In genomic region chr7:98622926-98623325, GRCh38 we compare ENCODE assay signal across 27 cellular contexts. TPM values are rescaled to one million over a fixed set of nuclear protein-coding genes. Genes with fewer than 3 reads are reported as not detected.
DNase-seq lines count a peak whose midpoint lies in the region; TF ChIP-seq lines count a peak whose summit lies in the region.
"Had no signal": no experiment of that assay in that cellular context is flagged by ENCODE, and none has a peak within 500 bp of the region (broad histone marks: within the 10 kb centered on the region; RNA-seq: fewer than 3 reads in every experiment).

No MANE protein-coding gene starts in this region.

- H3K4me3 Mint-ChIP-seq in endodermal cell (no peak overlapping the region), MCF 10A (ENCODE audit: unreplicated experiment) (no peak overlapping the region)
- H3K4me3 Mint-ChIP-seq: CD14-positive monocyte; CD4-positive, alpha-beta memory T cell; CD4-positive, CD25-positive, alpha-beta regulatory T cell; CD8-positive, alpha-beta memory T cell had no signal

- H3K27ac Mint-ChIP-seq in endodermal cell (no peak overlapping the region), MCF 10A (ENCODE audit: low read depth, unreplicated experiment) (no peak overlapping the region)
- H3K27ac Mint-ChIP-seq: CD14-positive monocyte; CD4-positive, alpha-beta memory T cell; CD8-positive, alpha-beta memory T cell had no signal

- H3K4me2 ChIP-seq in Loucy (ENCODE audit: low read depth, low read length, poor library complexity, severe bottlenecking), result peak overlapping the region; percentile 95
- H3K4me2 ChIP-seq in osteoblast (ENCODE audit: insufficient read depth, low read length), result no peak overlapping the region
- H3K4me2 ChIP-seq in GM23248 (ENCODE audit: unreplicated experiment), result no peak overlapping the region
- H3K4me2 ChIP-seq: A549 had no signal

- H3K27me3 Mint-ChIP-seq in endodermal cell (ENCODE audit: insufficient read depth), result peaks cover 42% of the 10 kb centered on the region
- peaks cover 66% of the 10 kb centered on the region for H3K27me3 Mint-ChIP-seq in MCF 10A (ENCODE audit: insufficient read depth, unreplicated experiment)

- TF ChIP-seq CTCF in HEK293 (tag by site-specific recombination; IDR thresholded peaks at IDR 0.05), result no peak
- TF ChIP-seq CTCF in Loucy (conservative IDR thresholded peaks at IDR 0.05; ENCODE audit: low read length), result no peak
- TF ChIP-seq CTCF in endodermal cell (conservative IDR thresholded peaks at IDR 0.05), result no peak
- TF ChIP-seq CTCF in osteoblast (IDR thresholded peaks at IDR 0.05; ENCODE audit: extremely low read depth, low read depth, low read length), result no peak
- TF ChIP-seq CTCF in MCF 10A (IDR thresholded peaks at IDR 0.05; ENCODE audit: unreplicated experiment), result no peak

- H3K9me2 ChIP-seq in Loucy (replicated peaks; ENCODE audit: low read depth, low read length) (no peaks in the 10 kb centered on the region), GM23248 (ENCODE audit: insufficient read depth) (no peaks in the 10 kb centered on the region)

- H3K9me3 Mint-ChIP-seq in endodermal cell (no peaks in the 10 kb centered on the region), MCF 10A (ENCODE audit: unreplicated experiment) (no peaks in the 10 kb centered on the region)
- H3K9me3 Mint-ChIP-seq: CD4-positive, CD25-positive, alpha-beta regulatory T cell had no signal

- H3K4me1 ChIP-seq in HEK293 (ENCODE audit: control insufficient read depth, insufficient read depth, low read length), result peaks cover 4% of the 10 kb centered on the region; the same call in 1 of the 2 replicates
- peaks cover 80% of the 10 kb centered on the region for H3K4me1 ChIP-seq in Loucy (ENCODE audit: insufficient read depth, low read length, poor library complexity, severe bottlenecking)
- H3K4me1 ChIP-seq in endodermal cell (ENCODE audit: control insufficient read depth, insufficient read depth, low read length), result no peaks in the 10 kb centered on the region
- peaks cover 14% of the 10 kb centered on the region for H3K4me1 ChIP-seq in osteoblast (ENCODE audit: insufficient read depth, low read length)
- no peaks in the 10 kb centered on the region for H3K4me1 ChIP-seq in GM23248 (ENCODE audit: insufficient read depth)
- H3K4me1 ChIP-seq: BE2C had no signal

- no peaks in the 10 kb centered on the region for H3K36me3 ChIP-seq in HEK293 (ENCODE audit: control insufficient read depth in 2 of 2, insufficient read depth in 1 of 2, low read length in 2 of 2)
- no peaks in the 10 kb centered on the region for H3K36me3 ChIP-seq in Loucy (ENCODE audit: insufficient read depth, low read length)
- H3K36me3 ChIP-seq in endodermal cell (ENCODE audit: control insufficient read depth, insufficient read depth, low read length), result no peaks in the 10 kb centered on the region
- no peaks in the 10 kb centered on the region for H3K36me3 ChIP-seq in osteoblast (ENCODE audit: insufficient read depth, low read length)
- H3K36me3 ChIP-seq in GM23248 (ENCODE audit: low read depth), result no peaks in the 10 kb centered on the region
- H3K36me3 ChIP-seq: BE2C, BLaER1 had no signal

- H2AFZ ChIP-seq in Loucy (ENCODE audit: low read length), result no peak overlapping the region
- H2AFZ ChIP-seq in osteoblast (ENCODE audit: low read length), result no peak overlapping the region
- H2AFZ ChIP-seq in GM23248, result no peak overlapping the region

- no peaks in the 10 kb centered on the region for H3K36me3 Mint-ChIP-seq in endodermal cell (ENCODE audit: low read depth)
- H3K36me3 Mint-ChIP-seq in MCF 10A (ENCODE audit: insufficient read depth, unreplicated experiment), result no peaks in the 10 kb centered on the region
- H3K36me3 Mint-ChIP-seq: CD14-positive monocyte; CD4-positive, alpha-beta memory T cell; CD4-positive, CD25-positive, alpha-beta regulatory T cell; CD8-positive, alpha-beta memory T cell had no signal

- H3K27me3 ChIP-seq in Loucy (ENCODE audit: insufficient read depth, low read length, poor library complexity, severe bottlenecking), result no peaks in the 10 kb centered on the region
- peaks cover 36% of the 10 kb centered on the region for H3K27me3 ChIP-seq in endodermal cell (ENCODE audit: control insufficient read depth, insufficient read depth, low read length, poor library complexity, severe bottlenecking)
- peaks cover 9% of the 10 kb centered on the region for H3K27me3 ChIP-seq in osteoblast (ENCODE audit: insufficient read depth, low read length)
- H3K27me3 ChIP-seq in GM23248 (replicated peaks; ENCODE audit: insufficient read depth), result peaks cover 16% of the 10 kb centered on the region
- H3K27me3 ChIP-seq: BLaER1 had no signal

- H3K9ac ChIP-seq in Loucy (ENCODE audit: low read depth, low read length, poor library complexity, severe bottlenecking) (peak overlapping the region; percentile 84), endodermal cell (ENCODE audit: extremely low read depth, low read length, poor library complexity, severe bottlenecking) (no peak overlapping the region), GM23248 (no peak overlapping the region)
- H3K9ac ChIP-seq: BLaER1 had no signal

- H3K4me1 Mint-ChIP-seq in endodermal cell, result no peaks in the 10 kb centered on the region
- no peaks in the 10 kb centered on the region for H3K4me1 Mint-ChIP-seq in MCF 10A (ENCODE audit: insufficient read depth, unreplicated experiment)
- H3K4me1 Mint-ChIP-seq: CD4-positive, CD25-positive, alpha-beta regulatory T cell had no signal

- DNase-seq in endodermal cell (peak; percentile 27), osteoblast (ENCODE audit: insufficient read length, low spot score, missing footprints) (peak; percentile 60), GM23248 (no peak), AML-193 (lab: John Stamatoyannopoulos, UW) (no peak), NCI-H2227 treated with DMSO at 0.1 percent for 48 hours (lab: John Stamatoyannopoulos, UW) (no peak), MCF 10A (ENCODE audit: unreplicated experiment) (no peak)
- DNase-seq: BE2C; C1 segment of cervical spinal cord; CD4-positive, alpha-beta memory T cell; CD4-positive, CD25-positive, alpha-beta regulatory T cell; CD8-positive, alpha-beta memory T cell; COR-L47; DMS 273 treated with DMSO at 0.1 percent for 48 hours; DMS153; DMS53; DMS79; DND-41; EL; GDM1 had no signal

- in situ Hi-C loops in GM23248 (cut with MboI), result no loop called here

- WGBS in endodermal cell (ENCODE audit: insufficient coverage in 1 of 2, insufficient read length in 1 of 2), 2 experiments, result 87 to 93% methylated on average over 7 to 9 of the region's 9 CpGs
- 42% methylated on average over 9 of the region's 9 CpGs for WGBS in GM23248 (ENCODE audit: low coverage in 1 of 2, low lambda C conversion rate in 2 of 2, missing lambda C conversion rate in 2 of 2), 2 experiments

- intact Hi-C loops in MCF 10A (cut with micrococcal nuclease), result no loop called here

- H4K20me1 ChIP-seq in Loucy (ENCODE audit: insufficient read depth, low read length, poor library complexity, severe bottlenecking) (no peaks in the 10 kb centered on the region), osteoblast (ENCODE audit: insufficient read depth, low read length) (peaks cover 7% of the 10 kb centered on the region), GM23248 (ENCODE audit: insufficient read depth) (no peaks in the 10 kb centered on the region)
- H4K20me1 ChIP-seq: BLaER1 had no signal

- no TSS peak for BruUV-seq in MCF 10A (replicated peaks; lab: Mats Ljungman, UMichigan)

- peaks cover 25% of the 10 kb centered on the region; the same call in 1 of the 2 replicates for H3K79me2 ChIP-seq in Loucy (ENCODE audit: insufficient read depth, low read length)
- no peaks in the 10 kb centered on the region for H3K79me2 ChIP-seq in osteoblast (ENCODE audit: insufficient read depth, low read length)
- H3K79me2 ChIP-seq in GM23248 (ENCODE audit: insufficient read depth), result no peaks in the 10 kb centered on the region

- H3K4me3 ChIP-seq in HEK293 (ENCODE audit: low read depth, low read length) (no peak overlapping the region), Loucy (ENCODE audit: low read length, poor library complexity, severe bottlenecking) (peak overlapping the region; percentile 45), endodermal cell (ENCODE audit: low read length) (no peak overlapping the region), osteoblast (ENCODE audit: insufficient read depth, low read length) (no peak overlapping the region), GM23248 (no peak overlapping the region)
- H3K4me3 ChIP-seq: A549, BLaER1, GM12878 had no signal

- H3K9me3 ChIP-seq in HEK293 (ENCODE audit: control insufficient read depth, insufficient read depth, low read depth, low read length), result no peaks in the 10 kb centered on the region; the same call in 1 of the 2 replicates
- no peaks in the 10 kb centered on the region for H3K9me3 ChIP-seq in Loucy (ENCODE audit: insufficient read depth, low read depth, low read length)
- no peaks in the 10 kb centered on the region for H3K9me3 ChIP-seq in endodermal cell (ENCODE audit: control insufficient read depth, low read length)
- H3K9me3 ChIP-seq in osteoblast (ENCODE audit: low read depth, low read length), result no peaks in the 10 kb centered on the region
- no peaks in the 10 kb centered on the region for H3K9me3 ChIP-seq in GM23248 (ENCODE audit: low read depth)
- H3K9me3 ChIP-seq: BE2C had no signal

- POLR2A ChIA-PET in HEK293 (lab: Yijun Ruan, JAX), result no interaction called here
- POLR2A ChIA-PET in MCF 10A (lab: Yijun Ruan, JAX), result no interaction called here

- CTCF ChIA-PET in HEK293 (lab: Yijun Ruan, JAX), result interaction anchor here (0.6 to 1.2 kb wide), 2 partner anchors 82 to 123 kb away, joined by 3 read pairs; no protein-coding TSS in a partner anchor
- CTCF ChIA-PET in MCF 10A (lab: Yijun Ruan, JAX), result no interaction called here

- H3K27ac ChIP-seq in HEK293 (ENCODE audit: extremely low read depth, low read depth, low read length) (no peak overlapping the region), endodermal cell (ENCODE audit: low read depth, low read length) (no peak overlapping the region), osteoblast (ENCODE audit: low read depth, low read length) (no peak overlapping the region), GM23248 (no peak overlapping the region)
- H3K27ac ChIP-seq: 22Rv1, A549, BLaER1 had no signal

- no peaks in the 10 kb centered on the region for H3F3A ChIP-seq in Loucy (ENCODE audit: low read depth)
- no peaks in the 10 kb centered on the region for H3F3A ChIP-seq in GM23248 (ENCODE audit: insufficient read depth)

TF ChIP-seq in HEK293, 187 proteins besides CTCF, POLR2A, EP300 and RAD21 (continues in another document):
- no peak for TF ChIP-seq OSR2 (tag by site-specific recombination; IDR thresholded peaks at IDR 0.05)

RNA-seq across cellular contexts. Expression of gene NPTX2, which starts 5.8 kb away (rescaled TPM):
- total RNA-seq in endodermal cell (1 to 10 TPM in 1 of 2 donors, under 1 TPM in 1; 0.53 to 1.3 TPM), osteoblast (1.1 and 2.4 TPM in 2 replicates), MCF 10A (2022) (not detected in 2 replicates)
- 19.5 TPM for polyA plus RNA-seq in endodermal cell (2013, experiment 1 of 2)
- 21.4 TPM for polyA plus RNA-seq in endodermal cell (2013, experiment 2 of 2)
- 0.76 and 0.97 TPM in 2 replicates for total RNA-seq in GM23248 (2014; rRNA removed; shearing (Covaris generic))
- 0.30 and 0.41 TPM in 2 replicates for polyA plus RNA-seq in GM23248 (2016; fragmentation: Nextera tagmentation; extraction: Ambion mirVana)
- total RNA-seq: A172; CD4-positive, alpha-beta memory T cell; CD4-positive, CD25-positive, alpha-beta regulatory T cell; CD8-positive, alpha-beta memory T cell; GM12878 had no signal
- polyA plus RNA-seq: A549; CD14-positive monocyte; CD4-positive, alpha-beta memory T cell; CD4-positive, CD25-positive, alpha-beta regulatory T cell had no signal

Comparison
In these comparisons a context has a peak if more than half of its experiments do, and no peak if none do; other contexts are left out.
1. DNase-seq: peak in endodermal cell (single experiment) and osteoblast (single experiment); none in GM23248 (single experiment), AML-193 (0 of 2), NCI-H2227 treated with DMSO at 0.1 percent for 48 hours (single experiment) and MCF 10A (single experiment).